ENCODE assay signal across 18 cellular contexts in the genomic region with DNA sequence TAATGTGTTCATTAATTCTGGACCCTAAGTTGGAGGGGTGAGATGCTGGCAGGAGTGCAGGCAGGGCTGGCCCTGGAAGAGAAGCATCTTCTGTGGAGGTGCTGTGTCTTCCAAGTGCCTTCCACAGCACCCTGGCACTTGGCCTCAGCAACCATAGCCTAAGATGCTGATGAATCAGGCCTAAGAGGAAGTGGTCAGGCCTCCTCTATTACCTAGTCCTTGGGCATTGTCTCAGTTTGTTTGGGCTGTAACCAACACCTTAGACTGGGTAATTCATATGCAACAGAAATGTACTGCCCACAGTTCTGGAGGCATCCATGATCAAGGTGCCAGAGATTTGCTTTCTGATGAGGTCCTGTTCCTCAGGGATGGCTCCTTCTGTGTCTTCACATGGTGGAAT.
"Had no signal": no experiment of that assay in that cellular context is flagged by ENCODE, and none has a peak within 500 bp of the region (broad histone marks: within the 10 kb centered on the region; RNA-seq: fewer than 3 reads in every experiment).

No MANE protein-coding gene starts in this region.

- DNase-seq: KBM-7, MV-4-11, NCI-H1048, NCI-H1436, NCI-H187, NCI-H2029, NCI-H2081 treated with DMSO at 0.1 percent for 48 hours, NCI-H2171, NCI-H226, NCI-H446, NCI-H510A, NCI-H524 treated with DMSO at 0.1 percent for 48 hours, NCI-H69, NCI-H774, RPMI8226, SHP77, SK-N-SH had no signal

- FAIRE-seq: RCC 7860 had no signal
